In genomic region chr5:59424515-59424914, GRCh38 we compare ENCODE assay signal across 17 cellular contexts.
DNase-seq lines count a peak whose midpoint lies in the region; ATAC-seq and TF ChIP-seq lines count a peak whose summit lies in the region.
"Had no signal": no experiment of that assay in that cellular context is flagged by ENCODE, and none has a peak within 500 bp of the region (broad histone marks: within the 10 kb centered on the region; RNA-seq: fewer than 3 reads in every experiment).

No MANE protein-coding gene starts in this region.

- H3K27me3 ChIP-seq in psoas muscle (ENCODE audit: insufficient read depth in 3 of 3, low read length in 2 of 3): no peaks in the 10 kb centered on the region
- H3K27me3 ChIP-seq: BLaER1 had no signal

- WGBS in psoas muscle, 3 donors: 49 to 73% (median 52%) methylated on average over 3 of the region's 3 CpGs

- H3K4me3 ChIP-seq in HEK293 (ENCODE audit: low read depth, low read length): no peak overlapping the region
- no peak overlapping the region for H3K4me3 ChIP-seq in psoas muscle
- H3K4me3 ChIP-seq: BLaER1, HAP-1 had no signal

- no peaks in the 10 kb centered on the region for H3K4me1 ChIP-seq in HEK293 (ENCODE audit: control insufficient read depth, insufficient read depth, low read length)
- H3K4me1 ChIP-seq in psoas muscle: peaks cover 10% of the 10 kb centered on the region
- H3K4me1 ChIP-seq: HAP-1 had no signal

- H3K27ac ChIP-seq in HEK293 (ENCODE audit: extremely low read depth, low read depth, low read length) (no peak overlapping the region), psoas muscle (no peak overlapping the region)
- H3K27ac ChIP-seq: BLaER1, C4-2B had no signal

- no peaks in the 10 kb centered on the region for H3K36me3 ChIP-seq in HEK293 (ENCODE audit: control insufficient read depth in 2 of 2, insufficient read depth in 1 of 2, low read length in 2 of 2)
- no peaks in the 10 kb centered on the region for H3K36me3 ChIP-seq in psoas muscle (ENCODE audit: insufficient read depth in 1 of 2, low read depth in 1 of 2)
- H3K36me3 ChIP-seq: BLaER1, HAP-1 had no signal

- CTCF ChIA-PET in HEK293 (lab: Yijun Ruan, JAX): interaction anchor here (0.6 to 0.7 kb wide), 3 partner anchors 36 to 584 kb away, joined by 3 read pairs; no protein-coding TSS in a partner anchor

- TF ChIP-seq CTCF in HEK293 (tag by site-specific recombination; IDR thresholded peaks at IDR 0.05) (no peak), psoas muscle (IDR thresholded peaks at IDR 0.05) (no peak), GM10266 (IDR thresholded peaks at IDR 0.05; ENCODE audit: control insufficient read depth, insufficient read depth, low read depth, missing control alignments) (no peak), omental fat pad (IDR thresholded peaks at IDR 0.05) (no peak)

- DNase-seq in NCI-H2227 treated with DMSO at 0.1 percent for 48 hours (lab: John Stamatoyannopoulos, UW) (peak; percentile 9), SK-N-DZ (ENCODE audit: low spot score) (peak; percentile 49), psoas muscle (no peak), GM10266 (ENCODE audit: extremely low spot score) (no peak), omental fat pad (ENCODE audit: low spot score) (no peak)
- DNase-seq: Caco-2; CD4-positive, CD25-positive, alpha-beta regulatory T cell; CD8-positive, alpha-beta T cell; DMS153; EL; GDM1; GOT3 had no signal

- intact Hi-C loops in psoas muscle (cut with DNase I): no loop called here

- POLR2A ChIA-PET in HEK293 (lab: Yijun Ruan, JAX): no interaction called here

- H3K9me3 ChIP-seq in HEK293 (ENCODE audit: control insufficient read depth, insufficient read depth, low read depth, low read length) (no peaks in the 10 kb centered on the region), psoas muscle (no peaks in the 10 kb centered on the region)
- H3K9me3 ChIP-seq: BLaER1, Caco-2, HAP-1 had no signal

- ATAC-seq in psoas muscle: peak in 3 of 4 donors; percentile 7 to 41 (median 15)
- no peak for ATAC-seq in GM21786 (IDR thresholded peaks at IDR 0.05; ENCODE audit: unreplicated experiment)
- no peak for ATAC-seq in omental fat pad (ENCODE audit: low FRiP score)
- ATAC-seq: CD8-positive, alpha-beta T cell had no signal

TF ChIP-seq in HEK293, 187 proteins besides CTCF, POLR2A, EP300 and RAD21:
- TF ChIP-seq KLF1 (tag by site-specific recombination; IDR thresholded peaks at IDR 0.05) (no peak), ZNF341 (tag by site-specific recombination; IDR thresholded peaks at IDR 0.05; ENCODE audit: low read depth) (no peak), SP7 (tag by site-specific recombination; IDR thresholded peaks at IDR 0.05) (peak; percentile 61)
TF ChIP-seq in HEK293: peak in this region for 1.

Comparison
In these comparisons a context has a peak if more than half of its experiments do, and no peak if none do; other contexts are left out.
1. DNase-seq: peak in NCI-H2227 treated with DMSO at 0.1 percent for 48 hours (single experiment) and SK-N-DZ (single experiment); none in psoas muscle (0 of 2), GM10266 (single experiment) and omental fat pad (single experiment).
2. ATAC-seq: peak in psoas muscle (3 of 4); none in GM21786 (single experiment) and omental fat pad (single experiment).